Comparison of ENCODE assay signal across 8 cellular contexts in genomic region chr1:32992489-32993214, GRCh38. TPM values are rescaled to one million over a fixed set of nuclear protein-coding genes. Genes with fewer than 3 reads are reported as not detected.
DNase-seq lines count a peak whose midpoint lies in the region; ATAC-seq and TF ChIP-seq lines count a peak whose summit lies in the region.

No MANE protein-coding gene starts in this region.

- CTCF ChIA-PET in OCI-LY7 (lab: Charles Lee; ENCODE audit: unreplicated experiment) = interaction anchor here (0.9 kb wide), 1 partner anchor 34 kb away, joined by 3 read pairs; no protein-coding TSS in a partner anchor

- peak; percentile 78 for ATAC-seq in GM19025 (IDR thresholded peaks at IDR 0.05; ENCODE audit: low read depth, unreplicated experiment)
- peak; percentile 78 for ATAC-seq in HG03097 (IDR thresholded peaks at IDR 0.05; ENCODE audit: low FRiP score, unreplicated experiment)

- BruUV-seq in OCI-LY7 (replicated peaks; lab: Mats Ljungman, UMichigan) = no TSS peak

- H3K27ac Mint-ChIP-seq in activated naive CD4-positive, alpha-beta T cell treated with anti-CD3 and anti-CD28 coated beads, Interleukin-2, amount 50 U/mL, for 24 hours = peak overlapping the region; percentile 44

- H3K36me3 Mint-ChIP-seq in activated naive CD4-positive, alpha-beta T cell treated with anti-CD3 and anti-CD28 coated beads, Interleukin-2, amount 50 U/mL, for 24 hours = no peaks in the 10 kb centered on the region

- TF ChIP-seq CTCF in BE2C (IDR thresholded peaks at IDR 0.05; ENCODE audit: low read depth, low read length) (no peak), OCI-LY7 (conservative IDR thresholded peaks at IDR 0.05; ENCODE audit: low read length) (no peak), cardiac muscle cell (IDR thresholded peaks at IDR 0.05; ENCODE audit: low read depth, low read length) (no peak)

- H3K9me2 ChIP-seq in OCI-LY7 (ENCODE audit: insufficient read depth, low read length) = no peaks in the 10 kb centered on the region

- H3K4me1 ChIP-seq in BE2C (no peaks in the 10 kb centered on the region; the same call in 1 of the 2 replicates), OCI-LY7 (ENCODE audit: insufficient read depth, low read length, poor library complexity, severe bottlenecking) (peaks cover 28% of the 10 kb centered on the region), cardiac muscle cell (ENCODE audit: low read depth) (peaks cover 32% of the 10 kb centered on the region)

- peak overlapping the region; percentile 30 for H3K4me2 ChIP-seq in OCI-LY7 (ENCODE audit: low read length)

- H3K27ac ChIP-seq in OCI-LY7 (ENCODE audit: low read depth, low read length, poor library complexity, severe bottlenecking) (peak overlapping the region; percentile 54), cardiac muscle cell (no peak overlapping the region)

- DNase-seq in BE2C (peak; percentile 45), OCI-LY7 (ENCODE audit: low spot score) (peak; percentile 70), cardiac muscle cell (ENCODE audit: low read depth in 1 of 2, low spot score in 1 of 2) (peak; percentile 73 to 98), skeletal muscle cell (ENCODE audit: low read depth) (peak; percentile 96), NCI-H1436 treated with DMSO at 0.1 percent for 48 hours (lab: John Stamatoyannopoulos, UW) (no peak)

- H3K9me3 ChIP-seq in BE2C (no peaks in the 10 kb centered on the region), OCI-LY7 (ENCODE audit: low read length) (no peaks in the 10 kb centered on the region), cardiac muscle cell (ENCODE audit: low read depth) (no peaks in the 10 kb centered on the region)

- no peak overlapping the region for H3K4me3 Mint-ChIP-seq in activated naive CD4-positive, alpha-beta T cell treated with anti-CD3 and anti-CD28 coated beads, Interleukin-2, amount 50 U/mL, for 24 hours

- no peaks in the 10 kb centered on the region for H3K27me3 Mint-ChIP-seq in activated naive CD4-positive, alpha-beta T cell treated with anti-CD3 and anti-CD28 coated beads, Interleukin-2, amount 50 U/mL, for 24 hours

- H3K4me3 ChIP-seq in BE2C (ENCODE audit: low read depth, low read length) = no peak overlapping the region
- H3K4me3 ChIP-seq in OCI-LY7 (ENCODE audit: low read depth, low read length, poor library complexity, severe bottlenecking) = no peak overlapping the region
- no peak overlapping the region for H3K4me3 ChIP-seq in cardiac muscle cell
- H3K4me3 ChIP-seq in skeletal muscle cell (ENCODE audit: low read depth, low read length) = no peak overlapping the region

- H3K79me2 ChIP-seq in OCI-LY7 (ENCODE audit: insufficient read depth, low read depth, low read length) = no peaks in the 10 kb centered on the region

- intact Hi-C loops in OCI-LY7 (cut with micrococcal nuclease; ENCODE audit: unreplicated experiment) = loop anchor here (5.0 kb wide), 1 partner anchor 40 kb away; no protein-coding TSS in a partner anchor

- no peaks in the 10 kb centered on the region for H4K20me1 ChIP-seq in OCI-LY7 (ENCODE audit: insufficient read depth, low read length)

- H3K27me3 ChIP-seq in BE2C = no peaks in the 10 kb centered on the region
- no peaks in the 10 kb centered on the region for H3K27me3 ChIP-seq in cardiac muscle cell

- POLR2A ChIA-PET in OCI-LY7 (lab: Charles Lee) = interaction anchor here (0.5 to 2.6 kb wide), 11 partner anchors 11 to 70 kb away, joined by 3 to 15 read pairs (median 4); partner anchors contain the start of gene RNF19B

- H3K36me3 ChIP-seq in BE2C (no peaks in the 10 kb centered on the region), OCI-LY7 (ENCODE audit: insufficient read depth, low read length) (no peaks in the 10 kb centered on the region), cardiac muscle cell (no peaks in the 10 kb centered on the region)

- H3K9me3 Mint-ChIP-seq in activated naive CD4-positive, alpha-beta T cell treated with anti-CD3 and anti-CD28 coated beads, Interleukin-2, amount 50 U/mL, for 24 hours = no peaks in the 10 kb centered on the region

- peaks cover 20% of the 10 kb centered on the region for H3K4me1 Mint-ChIP-seq in activated naive CD4-positive, alpha-beta T cell treated with anti-CD3 and anti-CD28 coated beads, Interleukin-2, amount 50 U/mL, for 24 hours

- H2AFZ ChIP-seq in OCI-LY7 (ENCODE audit: low read length) = peak overlapping the region; percentile 52; the same call in 1 of the 2 replicates

RNA-seq across cellular contexts. Expression of gene RNF19B, which starts 28.0 kb away (rescaled TPM):
- 7.0 TPM for polyA plus RNA-seq in BE2C (2012; ENCODE audit: insufficient read depth, insufficient read length, low read depth)
- 21.1 and 23.0 TPM in 2 replicates for total RNA-seq in OCI-LY7 (2014; rRNA removed; shearing (Covaris generic))
- total RNA-seq in OCI-LY7 (2022) (33.6 and 36.8 TPM in 2 replicates), cardiac muscle cell (15.8 and 28.5 TPM in 2 replicates)
- polyA plus RNA-seq in cardiac muscle cell = 16.2 and 17.8 TPM in 2 replicates

RNA-seq across cellular contexts. Expression of gene AK2, which starts 44.0 kb away (rescaled TPM):
- 206 TPM for polyA plus RNA-seq in BE2C (2012; ENCODE audit: insufficient read depth, insufficient read length, low read depth)
- total RNA-seq in OCI-LY7 (2014; rRNA removed; shearing (Covaris generic)) = 185 and 223 TPM in 2 replicates
- total RNA-seq in OCI-LY7 (2022) (256 and 298 TPM in 2 replicates), cardiac muscle cell (201 and 263 TPM in 2 replicates)
- polyA plus RNA-seq in cardiac muscle cell = 264 and 281 TPM in 2 replicates
